26 cellular contexts compared by ENCODE assay signal in genomic region chr7:117769085-117769484, GRCh38.
DNase-seq lines count a peak whose midpoint lies in the region; ATAC-seq and TF ChIP-seq lines count a peak whose summit lies in the region.
"Had no signal": no experiment of that assay in that cellular context is flagged by ENCODE, and none has a peak within 500 bp of the region (broad histone marks: within the 10 kb centered on the region; RNA-seq: fewer than 3 reads in every experiment).

No MANE protein-coding gene starts in this region.

- no peaks in the 10 kb centered on the region for H3K4me1 ChIP-seq in GM23248 (ENCODE audit: insufficient read depth)
- H3K4me1 ChIP-seq: neural progenitor cell, prostate gland had no signal

- no peaks in the 10 kb centered on the region for H3K9me3 ChIP-seq in GM23248 (ENCODE audit: low read depth)
- H3K9me3 ChIP-seq: MG63, mucosa of descending colon, prostate gland, tibial artery had no signal

- H3K36me3 ChIP-seq in GM23248 (ENCODE audit: low read depth), result no peaks in the 10 kb centered on the region
- no peaks in the 10 kb centered on the region for H3K36me3 ChIP-seq in brain microvascular endothelial cell (replicated peaks)
- H3K36me3 ChIP-seq: MG63, neural progenitor cell, prostate gland, tibial artery had no signal

- in situ Hi-C loops in GM23248 (cut with MboI) (no loop called here), brain microvascular endothelial cell (cut with HindIII; ENCODE audit: low pct_ligation_motif_present, low sequenced_read_pairs) (no loop called here)

- no peak overlapping the region for H3K4me2 ChIP-seq in GM23248 (ENCODE audit: unreplicated experiment)
- H3K4me2 ChIP-seq: neural progenitor cell had no signal

- no peak for TF ChIP-seq CTCF in brain microvascular endothelial cell (IDR thresholded peaks at IDR 0.05; ENCODE audit: low read depth, low read length, missing control alignments)

- no peaks in the 10 kb centered on the region for H3K79me2 ChIP-seq in GM23248 (ENCODE audit: insufficient read depth)

- no peaks in the 10 kb centered on the region for H3K9me2 ChIP-seq in GM23248 (ENCODE audit: insufficient read depth)

- DNase-seq in GM23248 (no peak), brain microvascular endothelial cell (no peak)
- DNase-seq: activated CD4-positive, CD25-positive, alpha-beta regulatory T cell treated with anti-CD3 and anti-CD28 coated beads, Interleukin-2, amount 50 U/mL, for 72 hours; activated naive CD4-positive, alpha-beta T cell treated with anti-CD3 and anti-CD28 coated beads, Interleukin-2, amount 50 U/mL, for 16 hours; activated T-cell treated with anti-CD3 and anti-CD28 coated beads, Interleukin-2, amount 50 U/mL, for 24 hours; aorta; CD4-positive, alpha-beta memory T cell; GF-D8; hypothalamus; IMR-90; MG63; mucosa of descending colon; NCI-H1436; NCI-H510A treated with DMSO at 0.1 percent for 48 hours; stimulated activated naive CD8-positive, alpha-beta T cell treated with anti-CD3 and anti-CD28 coated beads, Interleukin-15, Interleukin-2, amounts not matched to agents 100 U/mL and 50 U/mL, for 24 hours; tibial artery had no signal

- no peaks in the 10 kb centered on the region for H3F3A ChIP-seq in GM23248 (ENCODE audit: insufficient read depth)

- no peaks in the 10 kb centered on the region for H4K20me1 ChIP-seq in GM23248 (ENCODE audit: insufficient read depth)

- H3K4me3 ChIP-seq in GM23248 (no peak overlapping the region), brain microvascular endothelial cell (ENCODE audit: low read depth, low read length) (no peak overlapping the region)
- H3K4me3 ChIP-seq: MG63, mucosa of descending colon, neural progenitor cell, prostate gland, tibial artery had no signal

- ATAC-seq in GM18867 (IDR thresholded peaks at IDR 0.05; ENCODE audit: unreplicated experiment) (peak; percentile 40), GM21423 (IDR thresholded peaks at IDR 0.05; ENCODE audit: unreplicated experiment) (peak; percentile 39), HG03095 (IDR thresholded peaks at IDR 0.05; ENCODE audit: unreplicated experiment) (peak; percentile 40), GM19023 (IDR thresholded peaks at IDR 0.05; ENCODE audit: unreplicated experiment) (no peak), HG02852 (IDR thresholded peaks at IDR 0.05; ENCODE audit: unreplicated experiment) (no peak)
- ATAC-seq: mucosa of descending colon; SK-N-SH treated with all-trans-retinoic acid at 6 μM for 48 hours; stimulated activated naive CD8-positive, alpha-beta T cell treated with anti-CD3 and anti-CD28 coated beads, Interleukin-15, Interleukin-2, amounts not matched to agents 100 U/mL and 50 U/mL, for 24 hours had no signal

- no peak overlapping the region for H2AFZ ChIP-seq in GM23248
- H2AFZ ChIP-seq: neural progenitor cell had no signal

- peak overlapping the region; percentile 50 for H3K27ac ChIP-seq in angular gyrus (ENCODE audit: low read depth, low read length)
- H3K27ac ChIP-seq in GM23248, result no peak overlapping the region
- H3K27ac ChIP-seq in brain microvascular endothelial cell, result no peak overlapping the region
- H3K27ac ChIP-seq: HL-60, neural progenitor cell, prostate gland, tibial artery had no signal

- 11 to 16% methylated on average over 1 of the region's 1 CpG for WGBS in GM23248 (ENCODE audit: low coverage in 1 of 2, low lambda C conversion rate in 2 of 2, missing lambda C conversion rate in 2 of 2), 2 experiments

- H3K27me3 ChIP-seq in GM23248 (replicated peaks; ENCODE audit: insufficient read depth) (no peaks in the 10 kb centered on the region), brain microvascular endothelial cell (replicated peaks) (no peaks in the 10 kb centered on the region)
- H3K27me3 ChIP-seq: MG63, neural progenitor cell, tibial artery had no signal

- no peak overlapping the region for H3K9ac ChIP-seq in GM23248
- H3K9ac ChIP-seq: neural progenitor cell had no signal

Comparison
In these comparisons a context has a peak if more than half of its experiments do, and no peak if none do; other contexts are left out.
1. ATAC-seq: peak in GM18867 (single experiment), GM21423 (single experiment) and HG03095 (single experiment); none in GM19023 (single experiment) and HG02852 (single experiment).